In genomic region chr7:127946081-127946480, GRCh38 we compare ENCODE assay signal across 24 cellular contexts.
"Had no signal": no experiment of that assay in that cellular context is flagged by ENCODE, and none has a peak within 500 bp of the region (broad histone marks: within the 10 kb centered on the region; RNA-seq: fewer than 3 reads in every experiment).

No MANE protein-coding gene starts in this region.

- H3K36me3 Mint-ChIP-seq: natural killer cell treated with Interleukin-12 subunit alpha and Interleukin-12 subunit beta and Interleukin-15 and Interleukin-18, amount 100 ng/mL, for 72 hours had no signal

- H3K36me3 ChIP-seq: esophagus muscularis mucosa, ovary, suprapubic skin, transverse colon had no signal

- H3K27me3 Mint-ChIP-seq: activated CD4-positive, alpha-beta T cell treated with anti-CD3 and anti-CD28 coated beads, Interleukin-2, amount 10 ng/mL, durations not matched to agents 7 days and 5 days; activated CD8-positive, alpha-beta T cell treated with anti-CD3 and anti-CD28 coated beads for 36 hours; dendritic cell treated with granulocyte-macrophage colony-stimulating factor and Interleukin-4, amounts not matched to agents 40 ng/mL and 50 ng/mL, for 4 days; memory B cell; natural killer cell treated with Interleukin-12 subunit alpha and Interleukin-12 subunit beta and Interleukin-15 and Interleukin-18, amount 100 ng/mL, for 72 hours had no signal

- H3K27ac Mint-ChIP-seq: activated CD4-positive, alpha-beta T cell treated with anti-CD3 and anti-CD28 coated beads, Interleukin-2, amount 10 ng/mL, durations not matched to agents 7 days and 5 days; activated CD8-positive, alpha-beta T cell treated with anti-CD3 and anti-CD28 coated beads for 36 hours; activated naive CD4-positive, alpha-beta T cell treated with anti-CD3 and anti-CD28 coated beads, Interleukin-2, amount 50 U/mL, for 72 hours; activated T-helper 1 cell treated with anti-CD3 and anti-CD28 coated beads, Interleukin-12 subunit alpha, Interleukin-12 subunit beta, Interleukin-2, Interleukin-4 antibody, amounts not matched to agents 30 ng/mL and 10 ng/mL and 1 ng/mL, durations not matched to agents 14 hours and 24 hours and 36 hours; dendritic cell treated with granulocyte-macrophage colony-stimulating factor and Interleukin-4, amounts not matched to agents 40 ng/mL and 50 ng/mL, for 4 days; memory B cell; natural killer cell treated with Interleukin-12 subunit alpha and Interleukin-12 subunit beta and Interleukin-15 and Interleukin-18, amount 100 ng/mL, for 72 hours; stimulated activated effector memory CD8-positive, alpha-beta T cell treated with anti-CD3 and anti-CD28 coated beads, Interleukin-12 subunit alpha, Interleukin-12 subunit beta, amount 100 ng/mL, for 72 hours had no signal

- H3K4me3 Mint-ChIP-seq: activated CD4-positive, alpha-beta T cell treated with anti-CD3 and anti-CD28 coated beads, Interleukin-2, amount 10 ng/mL, durations not matched to agents 7 days and 5 days; activated CD8-positive, alpha-beta T cell treated with anti-CD3 and anti-CD28 coated beads for 36 hours; activated T-helper 1 cell treated with anti-CD3 and anti-CD28 coated beads, Interleukin-12 subunit alpha, Interleukin-12 subunit beta, Interleukin-2, Interleukin-4 antibody, amounts not matched to agents 30 ng/mL and 10 ng/mL and 1 ng/mL, durations not matched to agents 14 hours and 24 hours and 36 hours; brain; dendritic cell treated with granulocyte-macrophage colony-stimulating factor and Interleukin-4, amounts not matched to agents 40 ng/mL and 50 ng/mL, for 4 days; memory B cell; natural killer cell treated with Interleukin-12 subunit alpha and Interleukin-12 subunit beta and Interleukin-15 and Interleukin-18, amount 100 ng/mL, for 72 hours; stimulated activated effector memory CD8-positive, alpha-beta T cell treated with anti-CD3 and anti-CD28 coated beads, Interleukin-12 subunit alpha, Interleukin-12 subunit beta, amount 100 ng/mL, for 72 hours had no signal

- H3K4me3 ChIP-seq: esophagus muscularis mucosa, ovary, right lobe of liver, skin epidermis, stomach, suprapubic skin, transverse colon had no signal

- DNase-seq: activated CD4-positive, alpha-beta T cell treated with anti-CD3 and anti-CD28 coated beads, Interleukin-2, amount 10 ng/mL, durations not matched to agents 7 days and 5 days; activated CD8-positive, alpha-beta T cell treated with anti-CD3 and anti-CD28 coated beads for 36 hours; activated gamma-delta T cell; aorta; caudate nucleus; effector CD4-positive, alpha-beta T cell; head of caudate nucleus; hypothalamus; ovary; right lobe of liver; stimulated activated CD4-positive, alpha-beta T cell treated with anti-CD3 and anti-CD28 coated beads, Interleukin-2, amount 100 ng/mL, for 24 hours; stomach; transverse colon had no signal

- H3K27me3 ChIP-seq: esophagus muscularis mucosa, ovary, right lobe of liver, stomach, suprapubic skin, transverse colon had no signal

- H3K4me1 Mint-ChIP-seq: stimulated activated effector memory CD8-positive, alpha-beta T cell treated with anti-CD3 and anti-CD28 coated beads, Interleukin-12 subunit alpha, Interleukin-12 subunit beta, amount 100 ng/mL, for 72 hours had no signal

- H3K4me1 ChIP-seq: right lobe of liver, suprapubic skin, transverse colon had no signal

- H3K9me3 ChIP-seq: esophagus muscularis mucosa, ovary, right lobe of liver, stomach, suprapubic skin, transverse colon had no signal

- ATAC-seq: activated CD4-positive, CD25-positive, alpha-beta regulatory T cell treated with anti-CD3 and anti-CD28 coated beads, Interleukin-2, amount 50 U/mL, for 24 hours; activated CD8-positive, alpha-beta T cell treated with anti-CD3 and anti-CD28 coated beads for 36 hours; activated naive CD4-positive, alpha-beta T cell treated with anti-CD3 and anti-CD28 coated beads, Interleukin-2, amount 50 U/mL, for 72 hours; natural killer cell treated with Interleukin-12 subunit alpha and Interleukin-12 subunit beta and Interleukin-15 and Interleukin-18, amount 100 ng/mL, for 72 hours; right lobe of liver; stimulated activated effector memory CD8-positive, alpha-beta T cell treated with anti-CD3 and anti-CD28 coated beads, Interleukin-12 subunit alpha, Interleukin-12 subunit beta, amount 100 ng/mL, for 72 hours had no signal

- H3K9me3 Mint-ChIP-seq: activated CD4-positive, alpha-beta T cell treated with anti-CD3 and anti-CD28 coated beads, Interleukin-2, amount 10 ng/mL, durations not matched to agents 7 days and 5 days; activated CD8-positive, alpha-beta T cell treated with anti-CD3 and anti-CD28 coated beads for 36 hours; activated naive CD4-positive, alpha-beta T cell treated with anti-CD3 and anti-CD28 coated beads, Interleukin-2, amount 50 U/mL, for 72 hours; activated T-helper 1 cell treated with anti-CD3 and anti-CD28 coated beads, Interleukin-12 subunit alpha, Interleukin-12 subunit beta, Interleukin-2, Interleukin-4 antibody, amounts not matched to agents 30 ng/mL and 10 ng/mL and 1 ng/mL, durations not matched to agents 14 hours and 24 hours and 36 hours; brain; dendritic cell treated with granulocyte-macrophage colony-stimulating factor and Interleukin-4, amounts not matched to agents 40 ng/mL and 50 ng/mL, for 4 days; memory B cell; natural killer cell treated with Interleukin-12 subunit alpha and Interleukin-12 subunit beta and Interleukin-15 and Interleukin-18, amount 100 ng/mL, for 72 hours; stimulated activated effector memory CD8-positive, alpha-beta T cell treated with anti-CD3 and anti-CD28 coated beads, Interleukin-12 subunit alpha, Interleukin-12 subunit beta, amount 100 ng/mL, for 72 hours had no signal
